ENCODE assay signal across 8 cellular contexts in the genomic region with DNA sequence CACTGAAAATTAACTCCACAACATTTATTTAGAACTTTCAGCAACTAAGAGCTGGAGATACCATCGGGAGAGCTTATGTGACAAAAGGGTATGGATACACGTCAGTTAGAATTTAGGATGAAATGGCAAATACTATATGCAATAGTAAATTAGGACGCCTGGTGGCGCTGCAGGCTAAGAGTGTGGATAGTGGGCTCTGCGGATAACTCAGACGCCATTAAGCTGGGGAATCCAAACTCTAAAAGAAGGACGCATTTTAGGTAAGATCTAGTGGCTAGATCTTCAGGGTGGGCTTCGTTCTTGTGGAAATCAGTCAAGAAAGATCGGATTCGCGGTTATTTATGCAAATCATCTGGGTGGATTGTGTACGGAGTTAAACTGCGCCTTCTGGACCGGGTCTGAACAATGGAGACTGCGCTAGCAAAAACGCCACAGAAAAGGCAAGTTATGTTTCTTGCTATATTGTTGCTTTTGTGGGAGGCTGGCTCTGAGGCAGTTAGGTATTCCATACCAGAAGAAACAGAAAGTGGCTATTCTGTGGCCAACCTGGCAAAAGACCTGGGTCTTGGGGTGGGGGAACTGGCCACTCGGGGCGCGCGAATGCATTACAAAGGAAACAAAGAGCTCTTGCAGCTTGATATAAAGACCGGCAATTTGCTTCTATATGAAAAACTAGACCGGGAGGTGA. TPM values are rescaled to one million over a fixed set of nuclear protein-coding genes. Genes with fewer than 3 reads are reported as not detected.
A peak's percentile ranks its signal among the peaks of the same experiment; 100 is the strongest.
DNase-seq lines count a peak whose midpoint lies in the region; ATAC-seq and TF ChIP-seq lines count a peak whose summit lies in the region.
"Had no signal": no experiment of that assay in that cellular context is flagged by ENCODE, and none has a peak within 500 bp of the region (broad histone marks: within the 10 kb centered on the region; RNA-seq: fewer than 3 reads in every experiment).

PCDHB5 (plus strand) TSS at position 177 of the 688 bp plus-strand sequence; CDS start at position 406, 229 bp downstream.

- peaks cover 17 to 76% (median 46%) of the 10 kb centered on the region in 9 donors for H3K9me3 Mint-ChIP-seq in naive thymus-derived CD8-positive, alpha-beta T cell

- H3K27ac Mint-ChIP-seq in naive thymus-derived CD8-positive, alpha-beta T cell: no peak within 1 kb of the TSS

- H3K27me3 Mint-ChIP-seq in naive thymus-derived CD8-positive, alpha-beta T cell: peaks cover 15 to 45% (median 21%) of the 10 kb centered on the region in 5 donors

- peak within 1 kb of the TSS in 9 of 10 donors; percentile 33 to 76 (median 62) for H3K4me3 Mint-ChIP-seq in naive thymus-derived CD8-positive, alpha-beta T cell

- H3K36me3 Mint-ChIP-seq in naive thymus-derived CD8-positive, alpha-beta T cell: peaks cover 2 to 48% (median 8%) of the 10 kb centered on the region in 3 donors

- peaks cover 0 to 8% (median 6%) of the 10 kb centered on the region in 4 donors for H3K4me1 Mint-ChIP-seq in naive thymus-derived CD8-positive, alpha-beta T cell

- POLR2A ChIA-PET in naive thymus-derived CD8-positive, alpha-beta T cell (lab: Charles Lee): no interaction called here

- no peak for ATAC-seq in naive thymus-derived CD8-positive, alpha-beta T cell
- ATAC-seq in GM18519 (IDR thresholded peaks at IDR 0.05; ENCODE audit: low FRiP score, unreplicated experiment) (no peak), GM18511 (IDR thresholded peaks at IDR 0.05; ENCODE audit: unreplicated experiment) (no peak)

- TF ChIP-seq CTCF in GM12874 (IDR thresholded peaks at IDR 0.05; ENCODE audit: insufficient read depth, low read depth, low read length): peak; percentile 9; the same call in 1 of the 2 replicates
- TF ChIP-seq CTCF in choroid plexus epithelial cell (conservative IDR thresholded peaks at IDR 0.05; ENCODE audit: low read depth, low read length): peak; percentile 29

- peak within 1 kb of the TSS; percentile 24 for H3K4me3 ChIP-seq in choroid plexus epithelial cell (ENCODE audit: low read depth, low read length)

- DNase-seq in NCI-H446 (lab: John Stamatoyannopoulos, UW) (peak; percentile 44 to 80), choroid plexus epithelial cell (ENCODE audit: low read depth) (peak; percentile 1)
- DNase-seq in naive thymus-derived CD8-positive, alpha-beta T cell: peak in 1 of 10 donors; percentile 3
- no peak for DNase-seq in stimulated activated CD4-positive, alpha-beta T cell treated with anti-CD3 and anti-CD28 coated beads, Interleukin-2, amount 100 ng/mL, for 24 hours

RNA-seq across cellular contexts. Expression of gene PCDHB5, which starts in this region (rescaled TPM):
- total RNA-seq in naive thymus-derived CD8-positive, alpha-beta T cell: under 1 TPM in 1 of 2 experiments, not detected in 1; 0.18 TPM
- polyA plus RNA-seq in naive thymus-derived CD8-positive, alpha-beta T cell: not detected
- total RNA-seq: activated CD8-positive, alpha-beta memory T cell treated with anti-CD3 and anti-CD28 coated beads for 36 hours had no signal

Comparison
In these comparisons a context has a peak if more than half of its experiments do, and no peak if none do; other contexts are left out.
1. DNase-seq: peak in NCI-H446 (2 of 2) and choroid plexus epithelial cell (single experiment); none in stimulated activated CD4-positive, alpha-beta T cell treated with anti-CD3 and anti-CD28 coated beads, Interleukin-2, amount 100 ng/mL, for 24 hours (0 of 2).